In genomic region chr11:44300881-44301855, GRCh38 we compare ENCODE assay signal across 15 cellular contexts. TPM values are rescaled to one million over a fixed set of nuclear protein-coding genes. Genes with fewer than 3 reads are reported as not detected.
DNase-seq lines count a peak whose midpoint lies in the region; TF ChIP-seq lines count a peak whose summit lies in the region.
"Had no signal": no experiment of that assay in that cellular context is flagged by ENCODE, and none has a peak within 500 bp of the region (broad histone marks: within the 10 kb centered on the region; RNA-seq: fewer than 3 reads in every experiment).

No MANE protein-coding gene starts in this region.

- H3K4me3 ChIP-seq in smooth muscle cell (no peak overlapping the region), foreskin fibroblast (ENCODE audit: low read depth in 1 of 2, low read length in 2 of 2) (no peak overlapping the region)
- H3K4me3 ChIP-seq: coronary artery had no signal

- no peak overlapping the region for H3K9ac ChIP-seq in smooth muscle cell (ENCODE audit: low read depth)

- no peaks in the 10 kb centered on the region for H3K36me3 ChIP-seq in smooth muscle cell (ENCODE audit: low read depth)

- H3K27ac ChIP-seq in smooth muscle cell (ENCODE audit: low read depth), result no peak overlapping the region
- H3K27ac ChIP-seq: coronary artery had no signal

- TF ChIP-seq CTCF in smooth muscle cell (IDR thresholded peaks at IDR 0.05; ENCODE audit: borderline replicate concordance, insufficient read depth, poor library complexity, severe bottlenecking) (no peak), foreskin fibroblast (IDR thresholded peaks at IDR 0.05; ENCODE audit: low read depth, low read length) (no peak)

- H3K79me2 ChIP-seq in smooth muscle cell (ENCODE audit: low read depth), result no peaks in the 10 kb centered on the region

- peak; percentile 82 for DNase-seq in EL
- peak; percentile 91 for DNase-seq in RPMI7951 (ENCODE audit: low read depth)
- DNase-seq in fibroblast of peridontal ligament (ENCODE audit: extremely low read depth), result peak; percentile 65
- no peak for DNase-seq in smooth muscle cell (lab: John Stamatoyannopoulos, UW; ENCODE audit: unreplicated experiment)
- no peak for DNase-seq in HT-29 (ENCODE audit: low spot score)
- no peak for DNase-seq in amniotic stem cell (lab: John Stamatoyannopoulos, UW)
- no peak for DNase-seq in foreskin fibroblast
- DNase-seq: activated naive CD4-positive, alpha-beta T cell treated with anti-CD3 and anti-CD28 coated beads, Interleukin-2, amount 10 ng/mL, durations not matched to agents 7 days and 5 days; CD4-positive, alpha-beta T cell; DMS79; NCI-H1092; small intestine had no signal

- no peaks in the 10 kb centered on the region for H3F3A ChIP-seq in smooth muscle cell (ENCODE audit: low read depth)

- H4K20me1 ChIP-seq in smooth muscle cell (ENCODE audit: low read depth), result no peaks in the 10 kb centered on the region

- no peak overlapping the region for H2AFZ ChIP-seq in smooth muscle cell (ENCODE audit: low read depth)

- 77% methylated on average over 10 of the region's 10 CpGs for WGBS in smooth muscle cell (ENCODE audit: low lambda C conversion rate)

- H3K4me1 ChIP-seq in smooth muscle cell (ENCODE audit: low read depth), result peaks cover 19% of the 10 kb centered on the region

- peaks cover 61% of the 10 kb centered on the region for H3K27me3 ChIP-seq in smooth muscle cell (ENCODE audit: low read depth)

- peak overlapping the region; percentile 12 for H3K4me2 ChIP-seq in smooth muscle cell

- H3K9me3 ChIP-seq in smooth muscle cell (replicated peaks; ENCODE audit: low read depth), result no peaks in the 10 kb centered on the region

RNA-seq across cellular contexts. Expression of gene ALX4, which starts 8.8 kb away (rescaled TPM):
- not detected in 2 replicates for total RNA-seq in RPMI7951 (2014; rRNA removed; shearing (Covaris generic))
- not detected in 2 replicates for total RNA-seq in smooth muscle cell
- not detected in 2 replicates for polyA plus RNA-seq in smooth muscle cell
- not detected in 2 replicates for total RNA-seq in HT-29 (2014; rRNA removed; shearing (Covaris generic))
- total RNA-seq: CD4-positive, alpha-beta T cell; endothelial cell of umbilical vein had no signal
- polyA plus RNA-seq: endothelial cell of umbilical vein, IgD-negative memory B cell, small intestine had no signal

Comparison
In these comparisons a context has a peak if more than half of its experiments do, and no peak if none do; other contexts are left out.
1. DNase-seq: peak in EL (single experiment), RPMI7951 (single experiment) and fibroblast of peridontal ligament (single experiment); none in smooth muscle cell (single experiment), HT-29 (single experiment), amniotic stem cell (single experiment) and foreskin fibroblast (0 of 2).